ENCODE assay signal across 8 cellular contexts in the genomic region with DNA sequence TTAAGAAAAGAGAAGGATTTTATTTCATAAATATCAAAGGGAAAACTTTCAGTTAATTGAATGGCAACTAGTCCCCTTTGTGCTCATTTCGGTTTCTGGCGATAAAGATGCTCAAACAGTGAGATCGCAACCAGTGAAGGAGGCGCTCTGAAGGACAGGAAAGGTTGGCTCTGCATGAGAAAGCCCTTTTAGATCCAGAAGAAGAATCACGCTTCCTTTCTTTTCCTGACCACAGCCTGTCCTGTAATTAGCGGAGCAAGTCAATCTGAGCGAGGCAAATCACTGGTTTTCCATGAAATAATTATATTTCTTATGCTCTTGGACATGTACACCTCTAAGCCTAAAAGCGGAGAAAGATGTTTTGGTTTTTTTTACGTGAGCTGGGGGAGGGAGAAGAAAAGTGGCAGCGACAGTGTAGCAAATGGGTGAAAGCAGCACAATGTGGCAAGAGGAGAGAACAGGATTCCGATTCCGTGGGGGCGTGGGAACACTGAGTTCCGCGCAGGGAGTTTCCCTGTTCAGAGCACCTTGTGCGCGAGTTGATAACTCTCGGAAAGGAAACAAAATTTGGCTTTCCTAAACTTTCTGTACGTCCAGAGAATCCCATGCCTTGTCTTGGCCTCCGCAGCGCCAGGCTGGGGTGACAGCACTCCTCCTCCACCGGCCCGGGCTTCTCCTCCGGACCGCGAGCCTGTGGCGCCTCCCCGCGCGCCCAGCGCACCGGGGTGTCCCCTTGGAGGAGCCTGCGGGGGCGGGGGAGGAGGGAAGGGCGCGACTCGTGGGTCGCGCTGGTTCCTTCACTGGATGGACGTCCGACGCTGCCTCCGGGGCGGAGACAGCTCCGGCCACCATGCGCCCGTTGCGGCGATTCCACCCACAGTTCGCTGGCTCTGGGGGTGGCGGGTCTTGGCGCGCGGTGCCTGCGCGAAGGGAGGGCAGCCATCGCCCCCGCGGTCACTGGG. TPM values are rescaled to one million over a fixed set of nuclear protein-coding genes. Genes with fewer than 3 reads are reported as not detected.
DNase-seq lines count a peak whose midpoint lies in the region; FAIRE-seq and TF ChIP-seq lines count a peak whose summit lies in the region.

No MANE protein-coding gene starts in this region.

- WGBS in mesodermal cell (ENCODE audit: insufficient coverage in 2 of 2), 2 experiments: 2 to 4% methylated on average over 32 to 46 of the region's 59 CpGs

- H2AFZ ChIP-seq in OCI-LY7 (ENCODE audit: low read length): no peak overlapping the region

- POLR2A ChIA-PET in OCI-LY7 (lab: Charles Lee): no interaction called here

- H3K36me3 ChIP-seq in colonic mucosa (no peaks in the 10 kb centered on the region), mesodermal cell (ENCODE audit: control insufficient read depth, insufficient read depth, low read length) (no peaks in the 10 kb centered on the region), subcutaneous abdominal adipose tissue (ENCODE audit: control insufficient read depth in 5 of 5, insufficient read depth in 5 of 5, low read length in 5 of 5) (no peaks in the 10 kb centered on the region), OCI-LY7 (ENCODE audit: insufficient read depth, low read length) (no peaks in the 10 kb centered on the region)

- peak; percentile 27 for DNase-seq in Daoy (ENCODE audit: low read depth)
- DNase-seq in OCI-M1 (lab: John Stamatoyannopoulos, UW): peak; percentile 72
- DNase-seq in colonic mucosa: peak; percentile 79
- no peak for DNase-seq in OCI-LY7 (ENCODE audit: low spot score)
- no peak for DNase-seq in NCI-H1048 (lab: John Stamatoyannopoulos, UW)
- DNase-seq in RCC 7860 (ENCODE audit: low spot score): no peak

- H3K4me3 ChIP-seq in colonic mucosa: peak overlapping the region; percentile 63
- peak overlapping the region; percentile 42 for H3K4me3 ChIP-seq in mesodermal cell (ENCODE audit: extremely low read depth, insufficient read depth, low read length, poor library complexity, severe bottlenecking)
- peak overlapping the region; percentile 41 to 77 (median 60) for H3K4me3 ChIP-seq in subcutaneous abdominal adipose tissue (ENCODE audit: low read depth in 1 of 5, low read length in 5 of 5)
- no peak overlapping the region for H3K4me3 ChIP-seq in OCI-LY7 (ENCODE audit: low read depth, low read length, poor library complexity, severe bottlenecking)

- H3K4me2 ChIP-seq in OCI-LY7 (ENCODE audit: low read length): no peak overlapping the region

- H3K79me2 ChIP-seq in OCI-LY7 (ENCODE audit: insufficient read depth, low read depth, low read length): no peaks in the 10 kb centered on the region

- no peak for FAIRE-seq in RCC 7860 (lab: Jason Lieb, UNC)

- H3K27ac ChIP-seq in colonic mucosa: peak overlapping the region; percentile 87
- no peak overlapping the region for H3K27ac ChIP-seq in mesodermal cell (ENCODE audit: low read depth, low read length, severe bottlenecking)
- H3K27ac ChIP-seq in subcutaneous abdominal adipose tissue (ENCODE audit: low read depth, low read length): no peak overlapping the region
- H3K27ac ChIP-seq in OCI-LY7 (ENCODE audit: low read depth, low read length, poor library complexity, severe bottlenecking): no peak overlapping the region

- H3K27me3 ChIP-seq in colonic mucosa (no peaks in the 10 kb centered on the region), subcutaneous abdominal adipose tissue (ENCODE audit: control insufficient read depth in 5 of 5, insufficient read depth in 4 of 5, low read length in 5 of 5) (peaks cover 11 to 35% (median 20%) of the 10 kb centered on the region in 5 donors)

- H3K9ac ChIP-seq in colonic mucosa (ENCODE audit: low read depth in 2 of 2, low read length in 2 of 2): peak overlapping the region; percentile 82 to 88
- H3K9ac ChIP-seq in subcutaneous abdominal adipose tissue (ENCODE audit: low read length in 5 of 5): no peak overlapping the region

- no TSS peak for BruUV-seq in OCI-LY7 (replicated peaks; lab: Mats Ljungman, UMichigan)

- CTCF ChIA-PET in OCI-LY7 (lab: Charles Lee; ENCODE audit: unreplicated experiment): no interaction called here

- no peaks in the 10 kb centered on the region for H3K4me1 ChIP-seq in colonic mucosa
- no peaks in the 10 kb centered on the region for H3K4me1 ChIP-seq in mesodermal cell (ENCODE audit: control insufficient read depth, insufficient read depth, low read length, poor library complexity, severe bottlenecking)
- peaks cover 0 to 18% (median 16%) of the 10 kb centered on the region in 5 donors for H3K4me1 ChIP-seq in subcutaneous abdominal adipose tissue (ENCODE audit: control insufficient read depth in 5 of 5, insufficient read depth in 5 of 5, low read length in 5 of 5)
- H3K4me1 ChIP-seq in OCI-LY7 (ENCODE audit: insufficient read depth, low read length, poor library complexity, severe bottlenecking): no peaks in the 10 kb centered on the region

- H3K9me2 ChIP-seq in OCI-LY7 (ENCODE audit: insufficient read depth, low read length): no peaks in the 10 kb centered on the region

- no peak for TF ChIP-seq CTCF in colonic mucosa (IDR thresholded peaks at IDR 0.05)
- TF ChIP-seq CTCF in OCI-LY7 (conservative IDR thresholded peaks at IDR 0.05; ENCODE audit: low read length): no peak

- H4K20me1 ChIP-seq in OCI-LY7 (ENCODE audit: insufficient read depth, low read length): no peaks in the 10 kb centered on the region

- H3K9me3 ChIP-seq in colonic mucosa (no peaks in the 10 kb centered on the region), mesodermal cell (ENCODE audit: control insufficient read depth, low read length) (no peaks in the 10 kb centered on the region), subcutaneous abdominal adipose tissue (ENCODE audit: control insufficient read depth in 5 of 5, low read length in 5 of 5) (no peaks in the 10 kb centered on the region), OCI-LY7 (ENCODE audit: low read length) (no peaks in the 10 kb centered on the region)

- intact Hi-C loops in colonic mucosa (cut with DNase I) (loop anchor here (10.0 kb wide), 1 partner anchor 86 kb away; no protein-coding TSS in a partner anchor), OCI-LY7 (cut with micrococcal nuclease; ENCODE audit: unreplicated experiment) (loop anchor here (10.0 kb wide), 2 partner anchors 94 to 144 kb away; a partner anchor contains a TSS)

RNA-seq across cellular contexts. Expression of a gene that starts 0.6 kb away (rescaled TPM):
- total RNA-seq in Daoy (2014; rRNA removed; shearing (Covaris generic)): 0.92 and 1.5 TPM in 2 replicates
- total RNA-seq in colonic mucosa: 10 to 100 TPM; 58.4 to 76.2 TPM
- polyA plus RNA-seq in mesodermal cell (2013, experiment 1 of 2): not detected
- not detected for polyA plus RNA-seq in mesodermal cell (2013, experiment 2 of 2)
- not detected in 2 replicates for total RNA-seq in OCI-LY7 (2014; rRNA removed; shearing (Covaris generic))
- not detected in 2 replicates for total RNA-seq in OCI-LY7 (2022)

Comparison
In these comparisons a context has a peak if more than half of its experiments do, and no peak if none do; other contexts are left out.
1. DNase-seq: peak in Daoy (single experiment), OCI-M1 (single experiment) and colonic mucosa (single experiment); none in OCI-LY7 (single experiment), NCI-H1048 (single experiment) and RCC 7860 (single experiment).
2. H3K9ac ChIP-seq: peak in colonic mucosa (2 of 2); none in subcutaneous abdominal adipose tissue (0 of 5).
3. RNA of a gene that starts 0.6 kb away (total RNA-seq): 58.4 to 76.2 TPM in colonic mucosa; 0.92 to 1.5 TPM in Daoy and not detected in OCI-LY7; every median in the first group is over 10 times any median in the second.